Comparison of ENCODE assay signal across 33 cellular contexts in the genomic region with DNA sequence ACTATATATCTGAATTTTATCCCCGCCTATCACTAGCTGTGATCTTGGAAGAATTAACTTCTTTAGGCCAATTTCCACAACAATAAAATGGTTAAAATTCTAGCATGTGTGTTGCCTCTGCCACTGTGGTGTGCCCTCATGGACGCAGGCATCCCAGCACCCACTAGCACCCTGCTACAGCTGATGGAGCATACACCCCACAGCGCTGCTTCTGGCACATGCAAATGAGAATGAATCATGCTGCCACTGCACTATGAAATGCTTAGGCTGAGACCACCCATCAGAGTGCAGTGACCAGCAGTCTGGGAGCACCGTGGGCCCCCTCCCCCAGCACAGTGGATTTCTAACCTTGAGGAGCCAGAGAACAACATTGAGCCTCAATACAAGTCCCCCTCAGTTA.
"Had no signal": no experiment of that assay in that cellular context is flagged by ENCODE, and none has a peak within 500 bp of the region (broad histone marks: within the 10 kb centered on the region; RNA-seq: fewer than 3 reads in every experiment).

No MANE protein-coding gene starts in this region.

- H3K27me3 Mint-ChIP-seq: activated CD4-positive, alpha-beta T cell treated with anti-CD3 and anti-CD28 coated beads for 36 hours; activated CD8-positive, alpha-beta T cell treated with anti-CD3 and anti-CD28 coated beads for 36 hours; activated naive CD8-positive, alpha-beta T cell treated with anti-CD3 and anti-CD28 coated beads for 36 hours; activated T-helper 17 cell treated with anti-CD3 and anti-CD28 coated beads, Interleukin-2, amount 50 U/mL, for 72 hours had no signal

- H3K36me3 Mint-ChIP-seq: activated naive CD4-positive, alpha-beta T cell treated with anti-CD3 and anti-CD28 coated beads, Interleukin-2, amount 50 U/mL, for 72 hours; activated naive CD8-positive, alpha-beta T cell treated with anti-CD3 and anti-CD28 coated beads for 36 hours; WTC11 had no signal

- H3K9me3 Mint-ChIP-seq: activated CD4-positive, alpha-beta T cell treated with anti-CD3 and anti-CD28 coated beads, Interleukin-2, amount 10 ng/mL, durations not matched to agents 7 days and 5 days; activated CD8-positive, alpha-beta T cell treated with anti-CD3 and anti-CD28 coated beads for 36 hours; activated naive CD4-positive, alpha-beta T cell treated with anti-CD3 and anti-CD28 coated beads for 36 hours; activated naive CD4-positive, alpha-beta T cell treated with anti-CD3 and anti-CD28 coated beads, Interleukin-2, amount 50 U/mL, for 72 hours; activated naive CD8-positive, alpha-beta T cell treated with anti-CD3 and anti-CD28 coated beads for 36 hours; activated T-cell treated with anti-CD3 and anti-CD28 coated beads, Interleukin-2, amount 50 U/mL, for 4 hours; activated T-cell treated with anti-CD3 and anti-CD28 coated beads, Interleukin-2, amount 50 U/mL, for 72 hours; activated T-helper 1 cell treated with anti-CD3 and anti-CD28 coated beads, Interleukin-12 subunit alpha, Interleukin-12 subunit beta, Interleukin-2, Interleukin-4 antibody, amounts not matched to agents 30 ng/mL and 10 ng/mL and 1 ng/mL, durations not matched to agents 14 hours and 24 hours and 36 hours; activated T-helper 17 cell treated with anti-CD3 and anti-CD28 coated beads, Interleukin-2, amount 50 U/mL, for 72 hours; T-helper 1 cell treated with Interleukin-12 subunit alpha and Interleukin-12 subunit beta and Interleukin-4 antibody, amounts not matched to agents 30 μg/mL and 1 μg/mL, for 36 hours; T-helper 2 cell treated with Interferon-gamma antibody and Interleukin-4, amounts not matched to agents 5 μg/mL and 100 μg/mL, for 36 hours had no signal

- H3K4me3 ChIP-seq: adrenal gland, body of pancreas, breast epithelium had no signal

- H3K36me3 ChIP-seq: adrenal gland, brain microvascular endothelial cell, breast epithelium, WERI-Rb-1 had no signal

- H3K27ac ChIP-seq: adrenal gland, body of pancreas, brain microvascular endothelial cell, breast epithelium, WERI-Rb-1 had no signal

- H3K9me3 ChIP-seq: adrenal gland, body of pancreas, breast epithelium had no signal

- ATAC-seq: activated CD4-positive, alpha-beta T cell treated with anti-CD3 and anti-CD28 coated beads for 36 hours; activated CD4-positive, CD25-positive, alpha-beta regulatory T cell treated with anti-CD3 and anti-CD28 coated beads, Interleukin-2, amount 50 U/mL, for 24 hours; activated naive CD4-positive, alpha-beta T cell treated with anti-CD3 and anti-CD28 coated beads, Interleukin-2, amount 50 U/mL, for 72 hours; activated T-cell treated with anti-CD3 and anti-CD28 coated beads, Interleukin-2, amount 50 U/mL, for 4 hours; activated T-cell treated with anti-CD3 and anti-CD28 coated beads, Interleukin-2, amount 50 U/mL, for 72 hours; activated T-helper 17 cell treated with anti-CD3 and anti-CD28 coated beads, Interleukin-2, amount 50 U/mL, for 72 hours had no signal

- H3K4me1 ChIP-seq: adrenal gland, body of pancreas, breast epithelium had no signal

- H3K4me3 Mint-ChIP-seq: activated CD4-positive, alpha-beta T cell treated with anti-CD3 and anti-CD28 coated beads for 36 hours; activated CD4-positive, alpha-beta T cell treated with anti-CD3 and anti-CD28 coated beads, Interleukin-2, amount 10 ng/mL, durations not matched to agents 7 days and 5 days; activated CD8-positive, alpha-beta T cell treated with anti-CD3 and anti-CD28 coated beads for 36 hours; activated naive CD4-positive, alpha-beta T cell treated with anti-CD3 and anti-CD28 coated beads for 36 hours; activated naive CD8-positive, alpha-beta T cell treated with anti-CD3 and anti-CD28 coated beads for 36 hours; activated T-cell treated with anti-CD3 and anti-CD28 coated beads, Interleukin-2, amount 50 U/mL, for 4 hours; activated T-cell treated with anti-CD3 and anti-CD28 coated beads, Interleukin-2, amount 50 U/mL, for 72 hours; activated T-helper 1 cell treated with anti-CD3 and anti-CD28 coated beads, Interleukin-12 subunit alpha, Interleukin-12 subunit beta, Interleukin-2, Interleukin-4 antibody, amounts not matched to agents 30 ng/mL and 10 ng/mL and 1 ng/mL, durations not matched to agents 14 hours and 24 hours and 36 hours; activated T-helper 17 cell treated with anti-CD3 and anti-CD28 coated beads, Interleukin-2, amount 50 U/mL, for 72 hours; T-helper 1 cell treated with Interleukin-12 subunit alpha and Interleukin-12 subunit beta and Interleukin-4 antibody, amounts not matched to agents 30 μg/mL and 1 μg/mL, for 36 hours; T-helper 2 cell treated with Interferon-gamma antibody and Interleukin-4, amounts not matched to agents 5 μg/mL and 100 μg/mL, for 36 hours; WTC11 had no signal

- DNase-seq: activated CD4-positive, alpha-beta T cell treated with anti-CD3 and anti-CD28 coated beads for 1 hour; activated CD4-positive, alpha-beta T cell treated with anti-CD3 and anti-CD28 coated beads for 36 hours; activated CD4-positive, alpha-beta T cell treated with anti-CD3 and anti-CD28 coated beads for 48 hours; activated CD4-positive, alpha-beta T cell treated with anti-CD3 and anti-CD28 coated beads, Interleukin-2, amount 10 ng/mL, durations not matched to agents 7 days and 5 days; activated CD4-positive, alpha-beta T cell treated with anti-CD3 and anti-CD28 coated beads, Interleukin-2, amount 50 U/mL, for 48 hours; activated CD4-positive, CD25-positive, alpha-beta regulatory T cell; activated CD8-positive, alpha-beta memory T cell treated with anti-CD3 and anti-CD28 coated beads, Interleukin-2, amount 50 U/mL, for 4 hours; activated effector memory CD4-positive, alpha-beta T cell treated with anti-CD3 and anti-CD28 coated beads, Interleukin-2, amount 50 U/mL, for 16 hours; activated gamma-delta T cell treated with Interleukin-2 at 50 U/mL for 16 hours; activated naive CD4-positive, alpha-beta T cell; activated naive CD4-positive, alpha-beta T cell treated with anti-CD3 and anti-CD28 coated beads, Interleukin-2, amount 50 U/mL, for 16 hours; activated naive CD8-positive, alpha-beta T cell treated with anti-CD3 and anti-CD28 coated beads for 36 hours; activated T-cell treated with anti-CD3 and anti-CD28 coated beads for 4 hours; activated T-cell treated with anti-CD3 and anti-CD28 coated beads, Interleukin-2, amount 50 U/mL, for 1 hour; activated T-cell treated with anti-CD3 and anti-CD28 coated beads, Interleukin-2, amount 50 U/mL, for 4 hours; activated T-cell treated with anti-CD3 and anti-CD28 coated beads, Interleukin-2, amount 50 U/mL, for 72 hours; adrenal gland; aorta; central memory CD4-positive, alpha-beta T cell; T-helper 9 cell; WERI-Rb-1 had no signal

- H3K27me3 ChIP-seq: adrenal gland, body of pancreas, brain microvascular endothelial cell, breast epithelium had no signal

- H3K4me1 Mint-ChIP-seq: activated CD4-positive, alpha-beta T cell treated with anti-CD3 and anti-CD28 coated beads for 36 hours; activated CD4-positive, alpha-beta T cell treated with anti-CD3 and anti-CD28 coated beads, Interleukin-2, amount 10 ng/mL, durations not matched to agents 7 days and 5 days; activated naive CD8-positive, alpha-beta T cell treated with anti-CD3 and anti-CD28 coated beads for 36 hours; activated T-helper 17 cell treated with anti-CD3 and anti-CD28 coated beads, Interleukin-2, amount 50 U/mL, for 72 hours had no signal

- H3K27ac Mint-ChIP-seq: activated CD4-positive, alpha-beta T cell treated with anti-CD3 and anti-CD28 coated beads for 36 hours; activated CD4-positive, alpha-beta T cell treated with anti-CD3 and anti-CD28 coated beads, Interleukin-2, amount 10 ng/mL, durations not matched to agents 7 days and 5 days; activated CD8-positive, alpha-beta T cell treated with anti-CD3 and anti-CD28 coated beads for 36 hours; activated naive CD4-positive, alpha-beta T cell treated with anti-CD3 and anti-CD28 coated beads for 36 hours; activated naive CD4-positive, alpha-beta T cell treated with anti-CD3 and anti-CD28 coated beads, Interleukin-2, amount 50 U/mL, for 72 hours; activated naive CD8-positive, alpha-beta T cell treated with anti-CD3 and anti-CD28 coated beads for 36 hours; activated T-cell treated with anti-CD3 and anti-CD28 coated beads, Interleukin-2, amount 50 U/mL, for 72 hours; activated T-helper 1 cell treated with anti-CD3 and anti-CD28 coated beads, Interleukin-12 subunit alpha, Interleukin-12 subunit beta, Interleukin-2, Interleukin-4 antibody, amounts not matched to agents 30 ng/mL and 10 ng/mL and 1 ng/mL, durations not matched to agents 14 hours and 24 hours and 36 hours; activated T-helper 17 cell treated with anti-CD3 and anti-CD28 coated beads, Interleukin-2, amount 50 U/mL, for 72 hours; T-helper 1 cell treated with Interleukin-12 subunit alpha and Interleukin-12 subunit beta and Interleukin-4 antibody, amounts not matched to agents 30 μg/mL and 1 μg/mL, for 36 hours; T-helper 2 cell treated with Interferon-gamma antibody and Interleukin-4, amounts not matched to agents 5 μg/mL and 100 μg/mL, for 36 hours; WTC11 had no signal
